In the genomic region with DNA sequence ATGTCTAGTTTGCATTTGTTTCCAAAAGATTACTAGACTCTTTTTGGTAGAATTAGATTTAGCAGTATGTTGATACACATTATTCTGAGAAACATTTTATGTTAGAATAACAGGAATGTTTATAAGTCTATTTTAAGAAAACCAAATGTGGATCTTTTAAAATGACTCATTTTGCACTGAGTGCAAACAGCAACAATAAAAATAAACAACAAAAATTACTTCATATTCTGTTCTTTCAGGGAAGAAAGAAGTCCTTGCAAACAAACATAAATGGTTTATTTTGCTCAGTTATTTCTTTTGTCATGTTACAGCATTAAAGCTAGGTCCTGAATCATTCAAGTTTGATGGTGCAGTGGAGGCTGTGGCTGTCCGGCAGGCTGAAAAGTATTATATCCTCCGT, we compare ENCODE assay signal across 23 cellular contexts.
"Had no signal": no experiment of that assay in that cellular context is flagged by ENCODE, and none has a peak within 500 bp of the region (broad histone marks: within the 10 kb centered on the region; RNA-seq: fewer than 3 reads in every experiment).

No MANE protein-coding gene starts in this region.

- DNase-seq: cortex of kidney; effector memory CD4-positive, alpha-beta T cell; left colon; left ventricle myocardium superior; mesendoderm; naive thymus-derived CD4-positive, alpha-beta T cell; nephron progenitor cell; psoas muscle; retina; right lobe of liver; spleen; stimulated activated CD4-positive, alpha-beta T cell treated with anti-CD3 and anti-CD28 coated beads, Interleukin-15, amount 100 ng/mL, for 24 hours; stimulated activated CD4-positive, alpha-beta T cell treated with anti-CD3 and anti-CD28 coated beads, Interleukin-1b, Interleukin-23, amount 100 ng/mL, for 48 hours; stimulated activated CD4-positive, alpha-beta T cell treated with anti-CD3 and anti-CD28 coated beads, Interleukin-4, amount 100 ng/mL, for 24 hours; tibial artery; upper lobe of left lung; uterus had no signal

- H3K4me1 ChIP-seq: psoas muscle, right lobe of liver, spleen, upper lobe of left lung, uterus had no signal

- H3K27ac ChIP-seq: epithelial cell of prostate, esophagus muscularis mucosa, hepatocyte, psoas muscle, right lobe of liver, spleen, tibial artery, upper lobe of left lung, uterus had no signal

- H2AFZ ChIP-seq: hepatocyte had no signal

- H3K27ac Mint-ChIP-seq: nephron progenitor cell; stimulated activated memory B cell treated with anti-CD40 and anti-IgM and Interleukin-4, amounts not matched to agents 10 μg/mL and 1 μg/mL and 100 μg/mL, for 72 hours; stimulated activated naive CD8-positive, alpha-beta T cell treated with anti-CD3 and anti-CD28 coated beads, Interleukin-15, Interleukin-2, amounts not matched to agents 100 ng/mL and 50 ng/mL, for 24 hours had no signal

- H3K36me3 ChIP-seq: right lobe of liver, uterus had no signal

- H3K9me3 Mint-ChIP-seq: naive thymus-derived CD4-positive, alpha-beta T cell; nephron progenitor cell; stimulated activated memory B cell treated with anti-CD40 and anti-IgM and Interleukin-4, amounts not matched to agents 10 μg/mL and 1 μg/mL and 100 μg/mL, for 72 hours; stimulated activated naive CD8-positive, alpha-beta T cell treated with anti-CD3 and anti-CD28 coated beads, Interleukin-15, Interleukin-2, amounts not matched to agents 100 ng/mL and 50 ng/mL, for 24 hours had no signal

- H3K4me3 Mint-ChIP-seq: naive thymus-derived CD4-positive, alpha-beta T cell; nephron progenitor cell; stimulated activated memory B cell treated with anti-CD40 and anti-IgM and Interleukin-4, amounts not matched to agents 10 μg/mL and 1 μg/mL and 100 μg/mL, for 72 hours; stimulated activated naive CD8-positive, alpha-beta T cell treated with anti-CD3 and anti-CD28 coated beads, Interleukin-15, Interleukin-2, amounts not matched to agents 100 ng/mL and 50 ng/mL, for 24 hours had no signal

- H3K4me2 ChIP-seq: hepatocyte had no signal

- ATAC-seq: left colon; left ventricle myocardium superior; naive thymus-derived CD4-positive, alpha-beta T cell; psoas muscle; right lobe of liver; stimulated activated memory B cell treated with anti-CD40 and anti-IgM and Interleukin-4, amounts not matched to agents 10 μg/mL and 1 μg/mL and 100 μg/mL, for 72 hours had no signal

- H3K27me3 Mint-ChIP-seq: naive thymus-derived CD4-positive, alpha-beta T cell; stimulated activated memory B cell treated with anti-CD40 and anti-IgM and Interleukin-4, amounts not matched to agents 10 μg/mL and 1 μg/mL and 100 μg/mL, for 72 hours; stimulated activated naive CD8-positive, alpha-beta T cell treated with anti-CD3 and anti-CD28 coated beads, Interleukin-15, Interleukin-2, amounts not matched to agents 100 ng/mL and 50 ng/mL, for 24 hours had no signal

- H3K79me2 ChIP-seq: hepatocyte had no signal

- H3K9me3 ChIP-seq: esophagus muscularis mucosa, psoas muscle, right lobe of liver, spleen, tibial artery, upper lobe of left lung, uterus had no signal

- H3K4me3 ChIP-seq: esophagus muscularis mucosa, hepatocyte, lung, psoas muscle, right lobe of liver, spleen, tibial artery, upper lobe of left lung, uterus had no signal

- H3K4me1 Mint-ChIP-seq: naive thymus-derived CD4-positive, alpha-beta T cell; nephron progenitor cell; stimulated activated memory B cell treated with anti-CD40 and anti-IgM and Interleukin-4, amounts not matched to agents 10 μg/mL and 1 μg/mL and 100 μg/mL, for 72 hours had no signal

- H3K27me3 ChIP-seq: esophagus muscularis mucosa, hepatocyte, right lobe of liver, spleen, tibial artery, upper lobe of left lung, uterus had no signal
